Comparison of ENCODE assay signal across 25 cellular contexts in genomic region chr5:93513298-93513697, GRCh38.
"Had no signal": no experiment of that assay in that cellular context is flagged by ENCODE, and none has a peak within 500 bp of the region (broad histone marks: within the 10 kb centered on the region; RNA-seq: fewer than 3 reads in every experiment).

No MANE protein-coding gene starts in this region.

- H3K36me3 Mint-ChIP-seq: immature natural killer cell, memory B cell, natural killer cell had no signal

- H3K4me1 Mint-ChIP-seq: immature natural killer cell, memory B cell, mesothelial cell of epicardium, natural killer cell had no signal

- FAIRE-seq: endometrium, urothelium cell line had no signal

- H3K27me3 Mint-ChIP-seq: memory B cell, type B pancreatic cell had no signal

- H3K4me3 ChIP-seq: esophagus muscularis mucosa, gastroesophageal sphincter, left lung, lower lobe of right lung, neural progenitor cell, psoas muscle, right lobe of liver, skin epidermis, suprapubic skin, thyroid gland had no signal

- H2AFZ ChIP-seq: neural progenitor cell, parathyroid adenoma had no signal

- H3K4me2 ChIP-seq: neural progenitor cell had no signal

- H3K9ac ChIP-seq: neural progenitor cell, parathyroid adenoma had no signal

- DNase-seq: effector memory CD4-positive, alpha-beta T cell; glutamatergic neuron; immature natural killer cell; left lung; lower lobe of right lung; natural killer cell; nucleus accumbens; psoas muscle; retina; right lobe of liver; stimulated activated CD4-positive, alpha-beta T cell treated with anti-CD3 and anti-CD28 coated beads, Interleukin-12 subunit alpha, Interleukin-12 subunit beta, amount 100 ng/mL, for 4 hours; stimulated activated naive CD4-positive, alpha-beta T cell; thyroid gland had no signal

- H3K27ac Mint-ChIP-seq: immature natural killer cell, memory B cell, mesothelial cell of epicardium, natural killer cell, neural progenitor cell, type B pancreatic cell had no signal

- ATAC-seq: gastroesophageal sphincter, left lung, lower lobe of right lung, natural killer cell, psoas muscle had no signal

- H3K4me3 Mint-ChIP-seq: immature natural killer cell, memory B cell, mesothelial cell of epicardium, natural killer cell, neural progenitor cell, type B pancreatic cell had no signal

- H3K4me1 ChIP-seq: gastroesophageal sphincter, left lung, lower lobe of right lung, parathyroid adenoma, psoas muscle, right lobe of liver, suprapubic skin, thyroid gland had no signal

- H3K9me3 Mint-ChIP-seq: memory B cell, neural progenitor cell, type B pancreatic cell had no signal

- H3K9me3 ChIP-seq: esophagus muscularis mucosa, gastroesophageal sphincter, left lung, lower lobe of right lung, psoas muscle, suprapubic skin, thyroid gland had no signal

- H3K27ac ChIP-seq: epithelial cell of prostate, esophagus muscularis mucosa, gastroesophageal sphincter, left lung, lower lobe of right lung, neural progenitor cell, parathyroid adenoma, psoas muscle, right lobe of liver, skin epidermis, suprapubic skin, thyroid gland had no signal

- H3K27me3 ChIP-seq: esophagus muscularis mucosa, gastroesophageal sphincter, left lung, neural progenitor cell, right lobe of liver, suprapubic skin, thyroid gland had no signal

- H3K79me2 ChIP-seq: parathyroid adenoma had no signal

- H3K36me3 ChIP-seq: esophagus muscularis mucosa, gastroesophageal sphincter, left lung, lower lobe of right lung, neural progenitor cell, right lobe of liver, suprapubic skin, thyroid gland had no signal
